ENCODE assay signal across 1 cellular context in the genomic region with DNA sequence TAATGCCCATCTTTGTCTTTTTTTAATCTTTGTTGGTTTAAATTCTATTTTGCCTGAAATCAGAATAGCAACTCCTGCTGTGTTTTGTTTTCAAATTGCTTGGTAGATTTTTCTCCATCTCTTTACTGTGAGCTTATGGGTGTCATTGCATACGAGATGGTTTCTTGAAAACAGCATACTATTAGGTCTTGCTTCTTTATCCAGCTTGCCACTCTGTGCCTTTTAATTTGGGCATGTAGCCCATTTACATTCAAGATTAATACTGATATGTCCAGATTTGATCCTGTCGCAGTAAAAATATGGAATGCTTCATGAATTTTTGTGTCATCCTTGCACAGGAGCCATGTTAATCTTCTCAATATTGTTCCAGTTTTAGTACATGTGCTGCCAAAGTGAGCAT.
"Had no signal": no experiment of that assay in that cellular context is flagged by ENCODE, and none has a peak within 500 bp of the region (broad histone marks: within the 10 kb centered on the region; RNA-seq: fewer than 3 reads in every experiment).

No MANE protein-coding gene starts in this region.

- ATAC-seq: GM12878 had no signal

- H3K4me3 ChIP-seq: GM12878 had no signal
